16 cellular contexts compared by ENCODE assay signal in the genomic region with DNA sequence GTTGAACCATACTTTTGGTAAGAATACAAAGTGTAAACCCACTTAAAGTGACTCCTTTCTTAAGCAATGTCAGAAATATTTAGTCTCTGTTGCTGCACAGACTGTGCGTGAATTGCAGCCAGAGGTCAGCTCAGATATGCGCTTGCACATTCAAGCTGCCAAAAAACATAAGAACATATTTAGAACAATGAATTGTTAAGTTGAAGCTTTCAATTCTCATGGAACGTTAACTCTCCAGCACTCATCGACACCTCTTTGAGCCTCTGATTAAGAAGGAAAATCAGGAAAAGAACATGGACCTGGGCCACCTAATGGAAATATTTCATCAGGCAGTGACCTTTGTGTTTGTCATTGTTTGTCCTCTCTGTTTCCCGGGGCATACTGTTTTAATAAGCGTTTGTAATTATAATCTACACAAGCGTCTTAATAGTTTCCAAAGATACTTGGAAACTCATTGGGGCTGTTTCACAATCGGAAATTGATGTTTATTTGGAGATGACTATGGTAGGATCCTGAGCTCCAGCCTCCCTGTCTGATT.
DNase-seq lines count a peak whose midpoint lies in the region; ATAC-seq and TF ChIP-seq lines count a peak whose summit lies in the region.
"Had no signal": no experiment of that assay in that cellular context is flagged by ENCODE, and none has a peak within 500 bp of the region (broad histone marks: within the 10 kb centered on the region; RNA-seq: fewer than 3 reads in every experiment).

No MANE protein-coding gene starts in this region.

- DNase-seq in BJ (ENCODE audit: low read depth), result peak; percentile 87
- DNase-seq in dermis blood vessel endothelial cell, result peak; percentile 87
- no peak for DNase-seq in lower lobe of right lung
- DNase-seq in NCI-H1105 treated with DMSO at 0.1 percent for 48 hours (lab: John Stamatoyannopoulos, UW), result no peak
- no peak for DNase-seq in activated naive CD4-positive, alpha-beta T cell treated with anti-CD3 and anti-CD28 coated beads, Interleukin-2, amount 50 U/mL, for 72 hours (ENCODE audit: low spot score in 2 of 2)
- DNase-seq: activated T-cell treated with anti-CD3 and anti-CD28 coated beads, Interleukin-2, amount 50 U/mL, for 1 hour; CD4-positive, CD25-positive, alpha-beta regulatory T cell; naive thymus-derived CD8-positive, alpha-beta T cell; NCI-H1105; NCI-H774; stimulated activated CD4-positive, alpha-beta T cell treated with anti-CD3 and anti-CD28 coated beads, Interleukin-4, amount 100 ng/mL, for 1 hour; stimulated activated naive CD8-positive, alpha-beta T cell treated with anti-CD3 and anti-CD28 coated beads, Interleukin-15, amount 100 ng/mL, for 72 hours had no signal

- H3K9ac ChIP-seq in skeletal muscle tissue (ENCODE audit: low read depth in 1 of 3, low read length in 3 of 3), result peak overlapping the region in 1 of 3 donors; percentile 27

- H3K4me3 ChIP-seq in BJ (ENCODE audit: low read depth, low read length), result no peak overlapping the region
- no peak overlapping the region for H3K4me3 ChIP-seq in lower lobe of right lung
- H3K4me3 ChIP-seq in skeletal muscle tissue (ENCODE audit: low read length in 3 of 3), result peak overlapping the region in 1 of 3 donors; percentile 11

- CTCF ChIA-PET in BJ (lab: Yijun Ruan, JAX), result interaction anchor here (0.6 to 0.7 kb wide), 2 partner anchors 19 to 73 kb away, joined by 3 read pairs; no protein-coding TSS in a partner anchor

- H3K9me3 ChIP-seq in lower lobe of right lung (no peaks in the 10 kb centered on the region), skeletal muscle tissue (ENCODE audit: control insufficient read depth in 3 of 3, low read length in 3 of 3) (no peaks in the 10 kb centered on the region)

- H3K27ac ChIP-seq in lower lobe of right lung (peak overlapping the region; percentile 74), skeletal muscle tissue (ENCODE audit: low read depth, low read length) (peak overlapping the region; percentile 32)
- H3K27ac ChIP-seq: VCaP had no signal

- TF ChIP-seq CTCF in BJ (IDR thresholded peaks at IDR 0.05; ENCODE audit: insufficient read depth, low read depth, low read length) (no peak), lower lobe of right lung (IDR thresholded peaks at IDR 0.05) (no peak)

- no peaks in the 10 kb centered on the region for H3K9me3 Mint-ChIP-seq in activated naive CD4-positive, alpha-beta T cell treated with anti-CD3 and anti-CD28 coated beads, Interleukin-2, amount 50 U/mL, for 72 hours
- H3K9me3 Mint-ChIP-seq: naive thymus-derived CD8-positive, alpha-beta T cell had no signal

- H3K36me3 ChIP-seq in BJ (ENCODE audit: control insufficient read depth, insufficient read depth, low read length) (no peaks in the 10 kb centered on the region), lower lobe of right lung (no peaks in the 10 kb centered on the region), skeletal muscle tissue (ENCODE audit: control insufficient read depth in 3 of 3, insufficient read depth in 3 of 3, low read length in 3 of 3) (no peaks in the 10 kb centered on the region)

- no peaks in the 10 kb centered on the region for H3K36me3 Mint-ChIP-seq in activated naive CD4-positive, alpha-beta T cell treated with anti-CD3 and anti-CD28 coated beads, Interleukin-2, amount 50 U/mL, for 72 hours
- H3K36me3 Mint-ChIP-seq: CD4-positive, CD25-positive, alpha-beta regulatory T cell; naive thymus-derived CD8-positive, alpha-beta T cell had no signal

- intact Hi-C loops in lower lobe of right lung (cut with DNase I), result no loop called here

- ATAC-seq in lower lobe of right lung, result peak; percentile 73 to 83
- no peak for ATAC-seq in HG03196 (IDR thresholded peaks at IDR 0.05; ENCODE audit: unreplicated experiment)
- no peak for ATAC-seq in GM18868 (IDR thresholded peaks at IDR 0.05; ENCODE audit: unreplicated experiment)
- ATAC-seq in activated naive CD4-positive, alpha-beta T cell treated with anti-CD3 and anti-CD28 coated beads, Interleukin-2, amount 50 U/mL, for 72 hours, result no peak
- ATAC-seq: naive thymus-derived CD8-positive, alpha-beta T cell; stimulated activated naive CD8-positive, alpha-beta T cell treated with anti-CD3 and anti-CD28 coated beads, Interleukin-15, amount 100 ng/mL, for 72 hours had no signal

- H3K27me3 ChIP-seq in BJ (ENCODE audit: control insufficient read depth, insufficient read depth, low read length) (no peaks in the 10 kb centered on the region), lower lobe of right lung (ENCODE audit: low read depth) (no peaks in the 10 kb centered on the region), skeletal muscle tissue (ENCODE audit: control insufficient read depth in 3 of 3, insufficient read depth in 3 of 3, low read length in 3 of 3) (peaks cover 0 to 2% (median 0%) of the 10 kb centered on the region in 3 donors)

- POLR2A ChIA-PET in BJ (lab: Charles Lee), result interaction anchor here (0.7 kb wide), 2 partner anchors 19 to 22 kb away, joined by 3 to 4 read pairs; no protein-coding TSS in a partner anchor

- H3K4me1 ChIP-seq in lower lobe of right lung (peaks cover 24% of the 10 kb centered on the region), skeletal muscle tissue (ENCODE audit: control insufficient read depth in 3 of 3, insufficient read depth in 3 of 3, low read length in 3 of 3) (peaks cover 0 to 7% (median 5%) of the 10 kb centered on the region in 3 donors)

- no peak overlapping the region for H3K27ac Mint-ChIP-seq in activated naive CD4-positive, alpha-beta T cell treated with anti-CD3 and anti-CD28 coated beads, Interleukin-2, amount 50 U/mL, for 72 hours
- H3K27ac Mint-ChIP-seq: CD4-positive, CD25-positive, alpha-beta regulatory T cell; naive thymus-derived CD8-positive, alpha-beta T cell; stimulated activated naive CD8-positive, alpha-beta T cell treated with anti-CD3 and anti-CD28 coated beads, Interleukin-15, amount 100 ng/mL, for 72 hours had no signal

Comparison
In these comparisons a context has a peak if more than half of its experiments do, and no peak if none do; other contexts are left out.
1. DNase-seq: peak in BJ (single experiment) and dermis blood vessel endothelial cell (single experiment); none in lower lobe of right lung (single experiment), NCI-H1105 treated with DMSO at 0.1 percent for 48 hours (single experiment) and activated naive CD4-positive, alpha-beta T cell treated with anti-CD3 and anti-CD28 coated beads, Interleukin-2, amount 50 U/mL, for 72 hours (0 of 2).
2. ATAC-seq: peak in lower lobe of right lung (2 of 2); none in HG03196 (single experiment), GM18868 (single experiment) and activated naive CD4-positive, alpha-beta T cell treated with anti-CD3 and anti-CD28 coated beads, Interleukin-2, amount 50 U/mL, for 72 hours (0 of 2).